Comparison of ENCODE assay signal across 1 cellular context in genomic region chr1:102872526-102872925, GRCh38.
TF ChIP-seq lines count a peak whose summit lies in the region.

No MANE protein-coding gene starts in this region.

TF ChIP-seq in GM23338, 12 proteins besides CTCF, POLR2A, EP300 and RAD21 (continued from another document):
- TF ChIP-seq ZNF462 (CRISPR knock-in tag; IDR thresholded peaks at IDR 0.05) (no peak), STAT1 (IDR thresholded peaks at IDR 0.05; ENCODE audit: unreplicated experiment) (no peak), ETS1 (IDR thresholded peaks at IDR 0.05) (no peak), EZH2phosphoT487 (IDR thresholded peaks at IDR 0.05; ENCODE audit: unreplicated experiment) (no peak), JUNB (IDR thresholded peaks at IDR 0.05; ENCODE audit: unreplicated experiment) (no peak), POLR2AphosphoS5 (IDR thresholded peaks at IDR 0.05; ENCODE audit: low read depth) (no peak), CREB1 (CRISPR knock-in tag; IDR thresholded peaks at IDR 0.05; ENCODE audit: low read depth) (no peak), EZH2 (IDR thresholded peaks at IDR 0.05; ENCODE audit: low read depth, unreplicated experiment) (no peak)
